2 cellular contexts compared by ENCODE assay signal in the genomic region with DNA sequence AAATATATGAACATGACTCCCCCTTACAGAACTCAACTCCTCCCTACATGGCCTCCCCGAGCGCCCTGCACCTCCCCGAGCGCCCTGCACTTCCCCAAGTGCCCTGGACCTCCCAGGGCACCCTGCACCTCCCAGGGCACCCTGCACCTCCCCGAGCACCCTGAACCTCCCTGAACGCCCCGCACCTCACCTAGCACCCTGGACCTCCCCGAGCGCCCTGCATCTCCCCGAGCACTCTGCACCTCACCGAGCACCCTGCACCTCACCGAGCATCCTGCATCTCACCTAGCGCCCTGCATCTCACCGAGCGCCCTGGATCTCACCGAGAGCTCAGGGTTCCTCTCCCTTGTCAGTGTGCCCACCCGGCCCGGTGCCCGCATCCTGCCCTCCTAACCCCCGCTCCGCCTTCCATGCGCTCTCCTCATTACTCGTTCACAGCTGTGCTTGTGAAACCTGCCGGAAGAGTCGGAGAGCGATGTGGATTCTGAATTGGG.
TF ChIP-seq lines count a peak whose summit lies in the region.

No MANE protein-coding gene starts in this region.

TF ChIP-seq in HepG2, 621 proteins besides CTCF, POLR2A, EP300 and RAD21:
- TF ChIP-seq, protein P1, sequence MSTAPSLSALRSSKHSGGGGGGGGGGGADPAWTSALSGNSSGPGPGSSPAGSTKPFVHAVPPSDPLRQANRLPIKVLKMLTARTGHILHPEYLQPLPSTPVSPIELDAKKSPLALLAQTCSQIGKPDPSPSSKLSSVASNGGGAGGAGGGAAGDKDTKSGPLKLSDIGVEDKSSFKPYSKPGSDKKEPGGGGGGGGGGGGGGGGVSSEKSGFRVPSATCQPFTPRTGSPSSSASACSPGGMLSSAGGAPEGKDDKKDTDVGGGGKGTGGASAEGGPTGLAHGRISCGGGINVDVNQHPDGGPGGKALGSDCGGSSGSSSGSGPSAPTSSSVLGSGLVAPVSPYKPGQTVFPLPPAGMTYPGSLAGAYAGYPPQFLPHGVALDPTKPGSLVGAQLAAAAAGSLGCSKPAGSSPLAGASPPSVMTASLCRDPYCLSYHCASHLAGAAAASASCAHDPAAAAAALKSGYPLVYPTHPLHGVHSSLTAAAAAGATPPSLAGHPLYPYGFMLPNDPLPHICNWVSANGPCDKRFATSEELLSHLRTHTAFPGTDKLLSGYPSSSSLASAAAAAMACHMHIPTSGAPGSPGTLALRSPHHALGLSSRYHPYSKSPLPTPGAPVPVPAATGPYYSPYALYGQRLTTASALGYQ (CRISPR knock-in tag; IDR thresholded peaks at IDR 0.05): no peak
- no peak for TF ChIP-seq ZNF580 (CRISPR knock-in tag; IDR thresholded peaks at IDR 0.05; ENCODE audit: borderline replicate concordance, low read depth)
- no peak for TF ChIP-seq TCF7L2 (IDR thresholded peaks at IDR 0.05; ENCODE audit: low read depth, low read length)
- no peak for TF ChIP-seq ZNF24 (IDR thresholded peaks at IDR 0.05)
- TF ChIP-seq KLF16 (CRISPR knock-in tag; IDR thresholded peaks at IDR 0.05): no peak
- no peak for TF ChIP-seq TOE1 (CRISPR knock-in tag; IDR thresholded peaks at IDR 0.05)
- TF ChIP-seq STAG1 (CRISPR knock-in tag; IDR thresholded peaks at IDR 0.05): no peak
- TF ChIP-seq ZNF773 (CRISPR knock-in tag; IDR thresholded peaks at IDR 0.05; ENCODE audit: borderline replicate concordance): no peak
- TF ChIP-seq MTF1 (CRISPR knock-in tag; IDR thresholded peaks at IDR 0.05): no peak

TF ChIP-seq in IMR-90, 13 proteins besides CTCF, POLR2A, EP300 and RAD21:
- TF ChIP-seq BHLHE40 (IDR thresholded peaks at IDR 0.05; ENCODE audit: low read depth, low read length) (no peak), MAFK (IDR thresholded peaks at IDR 0.05; ENCODE audit: low read depth, low read length) (no peak), CEBPB (IDR thresholded peaks at IDR 0.05; ENCODE audit: low read depth, low read length) (no peak), RCOR1 (IDR thresholded peaks at IDR 0.05; ENCODE audit: insufficient replicate concordance, low read length) (no peak), FOS (IDR thresholded peaks at IDR 0.05; ENCODE audit: low read depth, low read length) (no peak), CHD1 (IDR thresholded peaks at IDR 0.05; ENCODE audit: low read depth, low read length) (no peak)
- TF ChIP-seq, protein P2, sequence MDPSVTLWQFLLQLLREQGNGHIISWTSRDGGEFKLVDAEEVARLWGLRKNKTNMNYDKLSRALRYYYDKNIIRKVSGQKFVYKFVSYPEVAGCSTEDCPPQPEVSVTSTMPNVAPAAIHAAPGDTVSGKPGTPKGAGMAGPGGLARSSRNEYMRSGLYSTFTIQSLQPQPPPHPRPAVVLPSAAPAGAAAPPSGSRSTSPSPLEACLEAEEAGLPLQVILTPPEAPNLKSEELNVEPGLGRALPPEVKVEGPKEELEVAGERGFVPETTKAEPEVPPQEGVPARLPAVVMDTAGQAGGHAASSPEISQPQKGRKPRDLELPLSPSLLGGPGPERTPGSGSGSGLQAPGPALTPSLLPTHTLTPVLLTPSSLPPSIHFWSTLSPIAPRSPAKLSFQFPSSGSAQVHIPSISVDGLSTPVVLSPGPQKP (IDR thresholded peaks at IDR 0.05; ENCODE audit: borderline replicate concordance, low read depth, low read length): no peak
